ENCODE assay signal across 22 cellular contexts in the genomic region with DNA sequence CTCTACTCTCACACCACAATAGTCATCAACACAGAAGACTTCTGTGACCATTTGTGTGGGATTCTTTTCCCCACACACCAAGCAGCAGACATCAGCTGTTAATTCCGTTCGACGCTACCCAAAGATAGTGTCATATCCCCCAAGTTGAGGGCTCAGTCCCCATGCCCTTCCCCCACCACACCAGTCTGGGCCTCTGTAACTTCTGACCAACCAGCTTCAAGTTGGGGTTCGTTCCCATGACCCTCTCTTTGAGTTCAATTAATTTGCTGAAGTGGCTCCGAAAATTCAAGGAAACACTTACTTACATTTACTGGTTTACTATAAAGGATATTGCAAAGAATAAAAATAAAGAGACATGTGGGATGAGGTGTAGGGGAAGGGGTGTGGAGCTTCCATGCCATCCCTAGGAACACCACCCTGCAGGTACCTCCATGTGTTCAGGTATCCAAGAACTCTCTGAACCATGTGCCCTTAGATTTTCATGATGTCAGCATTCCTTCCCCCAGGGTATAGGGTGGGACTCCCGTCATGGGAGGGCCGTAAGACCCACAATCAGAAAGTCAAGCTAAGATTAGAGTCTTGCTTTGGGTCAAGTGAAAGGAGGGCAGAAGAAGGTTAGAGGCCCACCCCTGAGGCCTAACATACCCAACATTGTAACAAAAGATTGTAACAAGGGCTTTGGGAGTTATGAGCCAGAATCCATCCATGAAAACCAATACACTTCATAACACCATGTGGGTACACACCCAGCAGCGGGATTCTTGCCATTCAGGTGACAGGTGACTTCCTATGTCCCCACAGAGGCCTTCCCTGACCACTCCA.
DNase-seq lines count a peak whose midpoint lies in the region; ATAC-seq, FAIRE-seq and TF ChIP-seq lines count a peak whose summit lies in the region.
"Had no signal": no experiment of that assay in that cellular context is flagged by ENCODE, and none has a peak within 500 bp of the region (broad histone marks: within the 10 kb centered on the region; RNA-seq: fewer than 3 reads in every experiment).

No MANE protein-coding gene starts in this region.

- H2BK120ac ChIP-seq in H1 (replicated peaks; ENCODE audit: low read depth, low read length), result no peak overlapping the region
- no peak overlapping the region for H2BK120ac ChIP-seq in mesendoderm (ENCODE audit: low read depth, low read length)

- no peak overlapping the region; the same call in 1 of the 2 replicates for H2BK20ac ChIP-seq in H1 (ENCODE audit: low read length)

- H2BK5ac ChIP-seq in H1 (ENCODE audit: low read depth, low read length) (0 out of 2 replicates have a peak overlapping the region, but pooled peaks have one; percentile 13), mesendoderm (ENCODE audit: low read length) (no peak overlapping the region)

- H3K56ac ChIP-seq in H1 (replicated peaks; ENCODE audit: insufficient read length, low read depth, low read length) (no peak overlapping the region), mesendoderm (ENCODE audit: low read length) (no peak overlapping the region)

- no peak overlapping the region for H3K27ac Mint-ChIP-seq in GM23338
- H3K27ac Mint-ChIP-seq: B cell; CD8-positive, alpha-beta T cell had no signal

- CTCF ChIA-PET in H1 (lab: Charles Lee; ENCODE audit: partially characterized antibody), result interaction anchor here (0.6 to 1.6 kb wide), 3 partner anchors 13 to 123 kb away, joined by 3 to 4 read pairs (median 3); a partner anchor contains a TSS
- CTCF ChIA-PET in A673 (lab: Charles Lee), result no interaction called here

- peaks cover 2% of the 10 kb centered on the region; the same call in 1 of the 2 replicates for H3K23me2 ChIP-seq in H1 (ENCODE audit: low read depth, low read length)

- peaks cover 5% of the 10 kb centered on the region; the same call in 1 of the 2 replicates for H3K9me2 ChIP-seq in GM23338 (ENCODE audit: insufficient read depth)

- TF ChIP-seq RAD21 in H1 (IDR thresholded peaks at IDR 0.05 in 1 of 2, conservative IDR thresholded peaks at IDR 0.05 in 1 of 2; ENCODE audit: low read depth in 2 of 2, low read length in 2 of 2), result no peak

- H3K4ac ChIP-seq in H1 (replicated peaks; ENCODE audit: insufficient read length, low read depth, low read length) (no peak overlapping the region), mesendoderm (ENCODE audit: low read depth, low read length) (peak overlapping the region; percentile 79)

- ATAC-seq in GM23338 (peak; percentile 71), GM18873 (IDR thresholded peaks at IDR 0.05; ENCODE audit: low FRiP score, unreplicated experiment) (no peak), GM18858 (IDR thresholded peaks at IDR 0.05; ENCODE audit: unreplicated experiment) (no peak)
- ATAC-seq: CD8-positive, alpha-beta T cell had no signal

- intact Hi-C loops in testis (cut with DNase I; ENCODE audit: low total_unique reads) (no loop called here), A673 (cut with micrococcal nuclease; ENCODE audit: unreplicated experiment) (no loop called here)

- peak; percentile 56 for DNase-seq in ELF-1 (ENCODE audit: low read depth, low spot score)
- no peak for DNase-seq in GM23338 (ENCODE audit: low spot score)
- peak in 1 of 2 experiments; percentile 50 for DNase-seq in H1 (ENCODE audit: low read depth in 1 of 2, low spot score in 2 of 2)
- DNase-seq in mesendoderm, result no peak
- DNase-seq in testis, result no peak
- no peak for DNase-seq in A673 (ENCODE audit: low spot score)
- DNase-seq: CD8-positive, alpha-beta T cell; DMS 273 treated with DMSO at 0.1 percent for 48 hours; DMS53; DND-41; EL; HCEC 1CT; Karpas-422; KBM-7 had no signal

- H3K27me3 ChIP-seq in GM23338 (ENCODE audit: insufficient read depth) (no peaks in the 10 kb centered on the region), H1 (replicated peaks in 1 of 4; ENCODE audit: control insufficient read depth in 3 of 4, extremely low read depth in 1 of 4, insufficient read depth in 3 of 4, low read length in 3 of 4) (no peaks in the 10 kb centered on the region), mesendoderm (ENCODE audit: insufficient read depth, low read length, poor library complexity) (no peaks in the 10 kb centered on the region), testis (no peaks in the 10 kb centered on the region), A673 (replicated peaks; ENCODE audit: insufficient read depth, low read depth, low read length, poor library complexity) (no peaks in the 10 kb centered on the region)
- H3K27me3 ChIP-seq: BLaER1 treated with 17β-estradiol and CSF1 and Interleukin-3, amounts not matched to agents 10 nM and 100 nM had no signal

- H3K36me3 Mint-ChIP-seq in GM23338 (ENCODE audit: low read depth), result peaks cover 85% of the 10 kb centered on the region
- H3K36me3 Mint-ChIP-seq: CD8-positive, alpha-beta T cell; IgD-negative memory B cell had no signal

- H2BK12ac ChIP-seq in H1 (ENCODE audit: low read depth, low read length), result no peak overlapping the region

- H4K8ac ChIP-seq in H1 (ENCODE audit: extremely low read depth, insufficient read depth, low read length) (no peak overlapping the region), mesendoderm (ENCODE audit: low read depth, low read length) (no peak overlapping the region)

- H3K4me3 Mint-ChIP-seq in GM23338, result no peak overlapping the region
- H3K4me3 Mint-ChIP-seq: B cell; CD8-positive, alpha-beta T cell; IgD-negative memory B cell had no signal

- H4K91ac ChIP-seq in H1 (replicated peaks; ENCODE audit: insufficient read length, low read length), result no peak overlapping the region

- WGBS in H1 (ENCODE audit: extremely low coverage in 1 of 2, insufficient coverage in 1 of 2, insufficient read length in 1 of 2, insufficient replicate concordance in 2 of 2, low coverage in 1 of 2, low lambda C conversion rate in 2 of 2, missing lambda C conversion rate in 1 of 2), 2 experiments, result 92% methylated on average over 8 of the region's 8 CpGs; no CpG with 5 or more reads in 1 of the 2 experiments
- WGBS in mesendoderm (ENCODE audit: extremely low coverage, insufficient coverage, low lambda C conversion rate), result no CpG with 5 or more reads among the region's 8 CpGs
- WGBS in testis, 2 donors, result 93 to 96% methylated on average over 8 of the region's 8 CpGs

- H2AFZ ChIP-seq in GM23338 (no peak overlapping the region), H1 (ENCODE audit: low read length) (no peak overlapping the region)

- H3K36me3 ChIP-seq in GM23338 (ENCODE audit: insufficient read depth) (peaks cover 6% of the 10 kb centered on the region; the same call in 1 of the 2 replicates), H1 (ENCODE audit: control insufficient read depth in 2 of 4, insufficient read depth in 4 of 4, low read length in 3 of 4) (peaks cover 0 to 35% (median 11%) of the 10 kb centered on the region in 4 experiments; a peak in 4 of 8 replicates), mesendoderm (ENCODE audit: control insufficient read depth, insufficient read depth, low read length) (no peaks in the 10 kb centered on the region), testis (ENCODE audit: low read depth, missing control alignments) (no peaks in the 10 kb centered on the region), A673 (ENCODE audit: insufficient read depth, low read length, poor library complexity, severe bottlenecking) (no peaks in the 10 kb centered on the region)
- H3K36me3 ChIP-seq: BLaER1 treated with 17β-estradiol and CSF1 and Interleukin-3, amounts not matched to agents 10 nM and 100 nM had no signal

- no peaks in the 10 kb centered on the region for H3K9me3 ChIP-seq in H1 (ENCODE audit: insufficient read depth in 2 of 2, low read depth in 1 of 2, low read length in 1 of 2)
- H3K9me3 ChIP-seq in testis, result no peaks in the 10 kb centered on the region
- no peaks in the 10 kb centered on the region for H3K9me3 ChIP-seq in A673 (ENCODE audit: low read depth, low read length, poor library complexity, severe bottlenecking)

- H2BK15ac ChIP-seq in H1 (ENCODE audit: low read length) (no peak overlapping the region), mesendoderm (replicated peaks; ENCODE audit: low read depth) (no peak overlapping the region)

- no TSS peak for BruUV-seq in A673 (replicated peaks; lab: Mats Ljungman, UMichigan)

- H3K79me1 ChIP-seq in H1 (ENCODE audit: low read depth, low read length) (no peaks in the 10 kb centered on the region), mesendoderm (ENCODE audit: low read length) (no peaks in the 10 kb centered on the region)

- TF ChIP-seq EP300 in H1 (IDR thresholded peaks at IDR 0.05; ENCODE audit: borderline replicate concordance in 1 of 2, low read depth in 2 of 2, low read length in 2 of 2), result no peak

- H4K5ac ChIP-seq in H1 (ENCODE audit: insufficient read length, low read depth, low read length), result no peak overlapping the region
- H4K5ac ChIP-seq in mesendoderm (ENCODE audit: low read length), result no peak overlapping the region

- TF ChIP-seq POLR2A in H1 (IDR thresholded peaks at IDR 0.05; ENCODE audit: control extremely low read depth in 1 of 2, low read depth in 2 of 2, low read length in 2 of 2), result peak; percentile 9 to 24
- no peak for TF ChIP-seq POLR2A in testis (IDR thresholded peaks at IDR 0.05)

- peaks cover 10% of the 10 kb centered on the region for H3K9me3 Mint-ChIP-seq in GM23338
- H3K9me3 Mint-ChIP-seq: CD8-positive, alpha-beta T cell had no signal

- peaks cover 7% of the 10 kb centered on the region for H3F3A ChIP-seq in GM23338 (replicated peaks; ENCODE audit: low read depth)

- no peak for FAIRE-seq in H1 (lab: Jason Lieb, UNC)
- FAIRE-seq: G401.6, GM12891 had no signal

- H3K4me3 ChIP-seq in GM23338 (peak overlapping the region; percentile 44; the same call in 1 of the 2 replicates), H1 (ENCODE audit: extremely low read depth in 1 of 4, insufficient read depth in 2 of 4, low read depth in 3 of 4, low read length in 4 of 4) (no peak overlapping the region), mesendoderm (ENCODE audit: low read length) (no peak overlapping the region), testis (no peak overlapping the region), A673 (ENCODE audit: low read depth, low read length, poor library complexity, severe bottlenecking) (no peak overlapping the region)
- H3K4me3 ChIP-seq: BLaER1 treated with 17β-estradiol and CSF1 and Interleukin-3, amounts not matched to agents 10 nM and 100 nM had no signal

- H3K4me1 Mint-ChIP-seq in GM23338, result peaks cover 33% of the 10 kb centered on the region

- H4K20me1 ChIP-seq in GM23338 (replicated peaks; ENCODE audit: insufficient read depth) (no peaks in the 10 kb centered on the region), H1 (replicated peaks in 1 of 2; ENCODE audit: control insufficient read depth in 1 of 2, insufficient read depth in 2 of 2, low read length in 2 of 2) (no peaks in the 10 kb centered on the region)
- H4K20me1 ChIP-seq: BLaER1 treated with 17β-estradiol and CSF1 and Interleukin-3, amounts not matched to agents 10 nM and 100 nM had no signal

- H2AK5ac ChIP-seq in H1 (ENCODE audit: low read depth, low read length) (no peak overlapping the region), mesendoderm (ENCODE audit: low read length) (no peak overlapping the region)

- POLR2A ChIA-PET in H1 (lab: Charles Lee; ENCODE audit: partially characterized antibody) (interaction anchor here (0.8 to 2.6 kb wide), 5 partner anchors 9 to 18 kb away, joined by 3 to 15 read pairs (median 4); no protein-coding TSS in a partner anchor), A673 (lab: Charles Lee; ENCODE audit: low non-redundant PET) (no interaction called here)

- peak overlapping the region; percentile 98 for H3K27ac ChIP-seq in GM23338 (ENCODE audit: low read depth)
- H3K27ac ChIP-seq in H1 (ENCODE audit: low read depth, low read length), result no peak overlapping the region
- no peak overlapping the region for H3K27ac ChIP-seq in mesendoderm (ENCODE audit: low read depth, low read length)
- no peak overlapping the region for H3K27ac ChIP-seq in testis
- H3K27ac ChIP-seq in A673 (ENCODE audit: low read depth, low read length, poor library complexity, severe bottlenecking), result no peak overlapping the region
- H3K27ac ChIP-seq: BLaER1 treated with 17β-estradiol and CSF1 and Interleukin-3, amounts not matched to agents 10 nM and 100 nM; HL-60 had no signal

- no peak overlapping the region for H3K14ac ChIP-seq in H1 (ENCODE audit: insufficient read length)

- H3K4me2 ChIP-seq in GM23338 (0 out of 2 replicates have a peak overlapping the region, but pooled peaks have one; percentile 72), H1 (ENCODE audit: insufficient read depth in 1 of 2, low read depth in 2 of 2, low read length in 2 of 2) (peak overlapping the region in 1 of 2 experiments; percentile 70; a peak in 1 of 4 replicates), mesendoderm (ENCODE audit: low read length) (no peak overlapping the region)
- H3K4me2 ChIP-seq: BLaER1 treated with 17β-estradiol and CSF1 and Interleukin-3, amounts not matched to agents 10 nM and 100 nM had no signal

- H3K18ac ChIP-seq in H1 (ENCODE audit: extremely low read depth, low read length) (0 out of 2 replicates have a peak overlapping the region, but pooled peaks have one; percentile 27), mesendoderm (ENCODE audit: low read length) (no peak overlapping the region)

- TF ChIP-seq CTCF in GM23338 (conservative IDR thresholded peaks at IDR 0.05; ENCODE audit: low read depth in 2 of 2) (no peak), H1 (IDR thresholded peaks at IDR 0.05; ENCODE audit: control extremely low read depth in 1 of 3, insufficient read depth in 1 of 3, low read depth in 1 of 3, low read length in 3 of 3) (no peak), testis (IDR thresholded peaks at IDR 0.05) (no peak), A673 (conservative IDR thresholded peaks at IDR 0.05; ENCODE audit: low read depth, low read length) (no peak)

- H3K27me3 Mint-ChIP-seq in GM23338 (ENCODE audit: insufficient read depth, low read depth, poor library complexity), result peaks cover 14% of the 10 kb centered on the region
- H3K27me3 Mint-ChIP-seq: B cell, IgD-negative memory B cell had no signal

- H3K9ac ChIP-seq in H1 (replicated peaks in 1 of 4; ENCODE audit: extremely low read depth in 1 of 4, low read depth in 3 of 4, low read length in 3 of 4), result no peak overlapping the region
- H3K9ac ChIP-seq in mesendoderm (ENCODE audit: low read length), result no peak overlapping the region
- H3K9ac ChIP-seq: BLaER1 treated with 17β-estradiol and CSF1 and Interleukin-3, amounts not matched to agents 10 nM and 100 nM had no signal

- no peak overlapping the region for H3K23ac ChIP-seq in H1 (ENCODE audit: insufficient read length)
- H3K23ac ChIP-seq in mesendoderm (ENCODE audit: low read length), result no peak overlapping the region

- H3K4me1 ChIP-seq in GM23338 (ENCODE audit: insufficient read depth) (peaks cover 20% of the 10 kb centered on the region; the same call in 1 of the 2 replicates), H1 (replicated peaks in 1 of 4; ENCODE audit: control insufficient read depth in 3 of 4, insufficient read depth in 4 of 4, low read length in 3 of 4) (peaks cover 0 to 8% (median 3%) of the 10 kb centered on the region in 4 experiments; a peak in 2 of 7 replicates), mesendoderm (ENCODE audit: control insufficient read depth, low read depth, low read length) (peaks cover 5% of the 10 kb centered on the region), testis (no peaks in the 10 kb centered on the region), A673 (ENCODE audit: insufficient read depth, low read length, poor library complexity, severe bottlenecking) (no peaks in the 10 kb centered on the region)

- peaks cover 14% of the 10 kb centered on the region for H3K79me2 ChIP-seq in GM23338 (replicated peaks; ENCODE audit: insufficient read depth)
- peaks cover 0 to 5% of the 10 kb centered on the region in 2 experiments; a peak in 3 of 4 replicates for H3K79me2 ChIP-seq in H1 (ENCODE audit: control insufficient read depth in 1 of 2, insufficient read depth in 2 of 2, low read length in 2 of 2)
- no peaks in the 10 kb centered on the region for H3K79me2 ChIP-seq in mesendoderm (ENCODE audit: control insufficient read depth, insufficient read depth, low read length)
